In the genomic region with DNA sequence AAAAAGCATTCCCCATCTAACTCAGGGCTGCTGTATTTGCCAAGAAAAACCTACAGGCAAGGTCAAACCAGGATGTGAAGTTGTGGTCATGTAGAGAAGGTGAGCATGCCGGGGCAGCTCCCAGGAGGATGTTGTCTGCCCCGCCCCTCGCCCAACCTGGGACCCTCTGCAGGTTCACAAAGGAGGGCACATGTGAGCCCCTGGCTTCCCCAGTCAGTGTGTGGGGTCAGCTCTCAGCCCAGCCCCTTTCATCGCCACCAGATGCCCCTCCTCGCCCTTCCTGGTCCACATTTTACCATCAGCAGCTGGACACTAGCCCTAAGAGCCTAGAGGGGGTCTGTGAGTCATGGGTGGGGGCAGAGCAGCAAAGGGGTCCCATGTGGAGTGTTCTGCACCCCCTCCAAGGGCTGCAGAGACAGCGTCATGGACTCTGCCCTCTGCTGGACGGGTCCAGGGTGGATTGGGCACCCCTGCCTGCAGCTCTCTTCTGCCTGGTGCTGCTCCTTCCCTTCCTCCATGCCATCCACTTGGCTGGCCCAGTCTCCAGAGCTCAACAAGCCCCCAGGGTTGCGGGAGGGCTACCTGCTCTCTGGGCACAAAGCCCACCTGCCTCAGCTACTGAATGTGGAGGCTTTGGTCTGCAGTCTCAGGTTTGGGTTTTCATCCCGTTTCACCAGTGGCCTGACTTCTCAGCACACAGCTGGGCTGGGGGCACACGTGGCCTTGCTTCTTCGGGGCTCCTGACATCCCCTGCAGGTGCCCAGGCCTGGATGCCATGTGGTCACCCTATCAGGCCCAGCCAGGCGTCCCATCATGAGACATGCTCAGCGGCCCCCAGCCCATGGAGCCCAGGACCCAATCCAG, we compare ENCODE assay signal across 1 cellular context.
TF ChIP-seq lines count a peak whose summit lies in the region.

No MANE protein-coding gene starts in this region.

TF ChIP-seq in K562, 482 proteins besides CTCF, POLR2A, EP300 and RAD21:
- no peak for TF ChIP-seq EHMT2 (IDR thresholded peaks at IDR 0.05)
- no peak for TF ChIP-seq ZNF707 (CRISPR knock-in tag; conservative IDR thresholded peaks at IDR 0.05)
- peak; percentile 50 for TF ChIP-seq RBFOX2 (IDR thresholded peaks at IDR 0.05; ENCODE audit: low read depth, low read length)
- TF ChIP-seq, protein P1, sequence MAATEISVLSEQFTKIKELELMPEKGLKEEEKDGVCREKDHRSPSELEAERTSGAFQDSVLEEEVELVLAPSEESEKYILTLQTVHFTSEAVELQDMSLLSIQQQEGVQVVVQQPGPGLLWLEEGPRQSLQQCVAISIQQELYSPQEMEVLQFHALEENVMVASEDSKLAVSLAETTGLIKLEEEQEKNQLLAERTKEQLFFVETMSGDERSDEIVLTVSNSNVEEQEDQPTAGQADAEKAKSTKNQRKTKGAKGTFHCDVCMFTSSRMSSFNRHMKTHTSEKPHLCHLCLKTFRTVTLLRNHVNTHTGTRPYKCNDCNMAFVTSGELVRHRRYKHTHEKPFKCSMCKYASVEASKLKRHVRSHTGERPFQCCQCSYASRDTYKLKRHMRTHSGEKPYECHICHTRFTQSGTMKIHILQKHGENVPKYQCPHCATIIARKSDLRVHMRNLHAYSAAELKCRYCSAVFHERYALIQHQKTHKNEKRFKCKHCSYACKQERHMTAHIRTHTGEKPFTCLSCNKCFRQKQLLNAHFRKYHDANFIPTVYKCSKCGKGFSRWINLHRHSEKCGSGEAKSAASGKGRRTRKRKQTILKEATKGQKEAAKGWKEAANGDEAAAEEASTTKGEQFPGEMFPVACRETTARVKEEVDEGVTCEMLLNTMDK (IDR thresholded peaks at IDR 0.05; ENCODE audit: borderline replicate concordance, insufficient read depth, low read depth, low read length, poor library complexity, severe bottlenecking) = peak; percentile 55
